Comparison of ENCODE assay signal across 13 cellular contexts in genomic region chr10:92729886-92730285, GRCh38. TPM values are rescaled to one million over a fixed set of nuclear protein-coding genes. Genes with fewer than 3 reads are reported as not detected.
DNase-seq lines count a peak whose midpoint lies in the region; ATAC-seq, FAIRE-seq and TF ChIP-seq lines count a peak whose summit lies in the region.
"Had no signal": no experiment of that assay in that cellular context is flagged by ENCODE, and none has a peak within 500 bp of the region (broad histone marks: within the 10 kb centered on the region; RNA-seq: fewer than 3 reads in every experiment).

No MANE protein-coding gene starts in this region.

- no peaks in the 10 kb centered on the region for H3K36me3 ChIP-seq in H7 (replicated peaks; ENCODE audit: control insufficient read depth, insufficient read depth, low read length)
- H3K36me3 ChIP-seq: spleen had no signal

- TF ChIP-seq POLR2A in GM12891 (IDR thresholded peaks at IDR 0.05; ENCODE audit: low read depth, low read length): no peak

- peak; percentile 25 for DNase-seq in GM12891 (ENCODE audit: insufficient read length, low spot score)
- DNase-seq in H7: no peak
- no peak for DNase-seq in Ammon's horn (ENCODE audit: low spot score)
- no peak for DNase-seq in NCI-H1436 (lab: John Stamatoyannopoulos, UW)
- no peak for DNase-seq in CD1c-positive myeloid dendritic cell (ENCODE audit: extremely low spot score)
- DNase-seq: activated T-cell treated with anti-CD3 and anti-CD28 coated beads, Interleukin-2, amount 50 U/mL, for 72 hours; central memory CD4-positive, alpha-beta T cell; spleen had no signal

- no peaks in the 10 kb centered on the region for H3K27me3 ChIP-seq in H7 (ENCODE audit: control insufficient read depth, insufficient read depth, low read length)
- H3K27me3 ChIP-seq: spleen had no signal

- peak; percentile 78 for FAIRE-seq in GM12891 (lab: Jason Lieb, UNC)
- FAIRE-seq: islet of Langerhans had no signal

- H3K4me3 ChIP-seq in H7 (ENCODE audit: insufficient read depth, low read depth, low read length): no peak overlapping the region
- H3K4me3 ChIP-seq: spleen had no signal

- ATAC-seq in GM19455 (IDR thresholded peaks at IDR 0.05; ENCODE audit: unreplicated experiment): peak; percentile 94
- peak; percentile 97 for ATAC-seq in HG02870 (IDR thresholded peaks at IDR 0.05; ENCODE audit: unreplicated experiment)
- ATAC-seq in HG03565 (IDR thresholded peaks at IDR 0.05; ENCODE audit: unreplicated experiment): peak; percentile 67
- ATAC-seq: activated T-cell treated with anti-CD3 and anti-CD28 coated beads, Interleukin-2, amount 50 U/mL, for 72 hours had no signal

TF ChIP-seq in GM12891, 5 proteins besides CTCF, POLR2A, EP300 and RAD21:
- TF ChIP-seq SPI1 (IDR thresholded peaks at IDR 0.05; ENCODE audit: low read depth, low read length): no peak
- TF ChIP-seq POU2F2 (IDR thresholded peaks at IDR 0.05; ENCODE audit: low read depth, low read length): peak; percentile 94
- no peak for TF ChIP-seq PAX5 (IDR thresholded peaks at IDR 0.05; ENCODE audit: insufficient read depth, low read length, severe bottlenecking)
- no peak for TF ChIP-seq POLR2AphosphoS5 (IDR thresholded peaks at IDR 0.05; ENCODE audit: low read depth, low read length)
- no peak for TF ChIP-seq TAF1 (IDR thresholded peaks at IDR 0.05; ENCODE audit: low read depth, low read length)
TF ChIP-seq in GM12891: peak in this region for 1.

RNA-seq across cellular contexts. Expression of gene HHEX, which starts 40.1 kb away (rescaled TPM):
- polyA plus RNA-seq in GM12891 (2012; ENCODE audit: low read depth, missing spikeins): 4.1 TPM
- total RNA-seq in H7 (2014; rRNA removed; shearing (Covaris generic)): 7.0 and 7.2 TPM in 2 replicates
- polyA plus RNA-seq: neural cell had no signal
